Comparison of ENCODE assay signal across 10 cellular contexts in genomic region chr2:151422917-151423439, GRCh38. TPM values are rescaled to one million over a fixed set of nuclear protein-coding genes. Genes with fewer than 3 reads are reported as not detected.
DNase-seq lines count a peak whose midpoint lies in the region; ATAC-seq and TF ChIP-seq lines count a peak whose summit lies in the region.
"Had no signal": no experiment of that assay in that cellular context is flagged by ENCODE, and none has a peak within 500 bp of the region (broad histone marks: within the 10 kb centered on the region; RNA-seq: fewer than 3 reads in every experiment).

No MANE protein-coding gene starts in this region.

- CTCF ChIA-PET in activated CD8-positive, alpha-beta T cell treated with anti-CD3 and anti-CD28 coated beads for 36 hours (lab: Charles Lee): interaction anchor here (3.7 kb wide), 1 partner anchor 15 kb away, joined by 26 read pairs; no protein-coding TSS in a partner anchor

- in situ Hi-C loops in GM13976 (cut with MboI; ENCODE audit: low sequenced_read_pairs, unreplicated experiment): no loop called here

- H3K36me3 Mint-ChIP-seq in activated CD8-positive, alpha-beta T cell treated with anti-CD3 and anti-CD28 coated beads for 36 hours (ENCODE audit: low read depth): peaks cover 54% of the 10 kb centered on the region
- H3K36me3 Mint-ChIP-seq in endothelial cell (ENCODE audit: low read depth, unreplicated experiment): peaks cover 30% of the 10 kb centered on the region

- H3K4me3 Mint-ChIP-seq in activated CD8-positive, alpha-beta T cell treated with anti-CD3 and anti-CD28 coated beads for 36 hours: no peak overlapping the region
- H3K4me3 Mint-ChIP-seq in endothelial cell (ENCODE audit: unreplicated experiment): no peak overlapping the region

- ATAC-seq in GM19397 (IDR thresholded peaks at IDR 0.05; ENCODE audit: unreplicated experiment) (peak; percentile 70), HG02981 (IDR thresholded peaks at IDR 0.05; ENCODE audit: unreplicated experiment) (peak; percentile 78)
- ATAC-seq in activated CD8-positive, alpha-beta T cell treated with anti-CD3 and anti-CD28 coated beads for 36 hours: peak; percentile 60

- POLR2A ChIA-PET in activated CD8-positive, alpha-beta T cell treated with anti-CD3 and anti-CD28 coated beads for 36 hours (lab: Charles Lee): interaction anchor here (0.9 to 2.7 kb wide), 2 partner anchors 10 to 162 kb away, joined by 3 to 7 read pairs; no protein-coding TSS in a partner anchor

- H3K9me3 Mint-ChIP-seq in activated CD8-positive, alpha-beta T cell treated with anti-CD3 and anti-CD28 coated beads for 36 hours: no peaks in the 10 kb centered on the region
- no peaks in the 10 kb centered on the region for H3K9me3 Mint-ChIP-seq in endothelial cell (ENCODE audit: unreplicated experiment)

- peak overlapping the region; percentile 80 for H3K27ac Mint-ChIP-seq in activated CD8-positive, alpha-beta T cell treated with anti-CD3 and anti-CD28 coated beads for 36 hours
- no peak overlapping the region for H3K27ac Mint-ChIP-seq in endothelial cell (ENCODE audit: unreplicated experiment)

- no peak for TF ChIP-seq CTCF in GM13976 (IDR thresholded peaks at IDR 0.05; ENCODE audit: borderline replicate concordance, control extremely low read depth, extremely low read depth, insufficient read depth, missing control alignments)
- TF ChIP-seq CTCF in activated CD8-positive, alpha-beta T cell treated with anti-CD3 and anti-CD28 coated beads for 36 hours (IDR thresholded peaks at IDR 0.05): no peak
- no peak for TF ChIP-seq CTCF in endothelial cell (IDR thresholded peaks at IDR 0.05; ENCODE audit: unreplicated experiment)

- DNase-seq in GM13976 (ENCODE audit: low spot score) (peak; percentile 43), NCI-H2227 (lab: John Stamatoyannopoulos, UW; ENCODE audit: unreplicated experiment) (no peak), NCI-H187 (lab: John Stamatoyannopoulos, UW) (no peak), endothelial cell (ENCODE audit: low spot score) (no peak)
- DNase-seq in activated CD8-positive, alpha-beta T cell treated with anti-CD3 and anti-CD28 coated beads for 36 hours: no peak
- no peak for DNase-seq in stimulated activated CD4-positive, alpha-beta T cell treated with anti-CD3 and anti-CD28 coated beads, Interleukin-12 subunit alpha, Interleukin-12 subunit beta, amount 100 ng/mL, for 4 hours
- DNase-seq: aorta, substantia nigra had no signal

- intact Hi-C loops in activated CD8-positive, alpha-beta T cell treated with anti-CD3 and anti-CD28 coated beads for 36 hours (cut with micrococcal nuclease): no loop called here

- no peaks in the 10 kb centered on the region for H3K27me3 Mint-ChIP-seq in activated CD8-positive, alpha-beta T cell treated with anti-CD3 and anti-CD28 coated beads for 36 hours
- H3K27me3 Mint-ChIP-seq in endothelial cell (ENCODE audit: unreplicated experiment): no peaks in the 10 kb centered on the region

- H3K4me1 Mint-ChIP-seq in activated CD8-positive, alpha-beta T cell treated with anti-CD3 and anti-CD28 coated beads for 36 hours (ENCODE audit: low read depth): peaks cover 33% of the 10 kb centered on the region
- no peaks in the 10 kb centered on the region for H3K4me1 Mint-ChIP-seq in endothelial cell (ENCODE audit: unreplicated experiment)

RNA-seq across cellular contexts. Expression of gene RIF1, which starts 13.3 kb away (rescaled TPM):
- 10 to 100 TPM; 65.3 to 73.2 TPM for total RNA-seq in activated CD8-positive, alpha-beta T cell treated with anti-CD3 and anti-CD28 coated beads for 36 hours
- 40.7 TPM for total RNA-seq in endothelial cell (ENCODE audit: unreplicated experiment)
